26 cellular contexts compared by ENCODE assay signal in the genomic region with DNA sequence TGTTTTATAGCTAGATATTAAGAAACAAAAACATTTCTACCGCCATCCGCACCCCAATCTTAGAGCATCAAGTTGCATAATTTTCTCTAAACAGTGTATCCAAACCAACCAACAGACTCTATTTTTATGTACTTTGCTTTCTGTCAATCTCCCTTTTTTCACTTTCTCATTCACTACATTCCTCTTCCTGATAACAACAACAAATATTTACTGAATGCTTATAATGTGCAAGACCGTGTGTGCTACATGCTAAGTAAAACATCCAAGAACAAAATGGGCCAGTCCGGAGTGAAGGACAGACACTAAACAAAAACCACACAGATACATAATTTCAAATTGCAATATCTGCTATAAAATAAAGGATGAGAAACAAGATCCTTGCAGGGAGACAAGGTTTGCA. TPM values are rescaled to one million over a fixed set of nuclear protein-coding genes. Genes with fewer than 3 reads are reported as not detected.
"Had no signal": no experiment of that assay in that cellular context is flagged by ENCODE, and none has a peak within 500 bp of the region (broad histone marks: within the 10 kb centered on the region; RNA-seq: fewer than 3 reads in every experiment).

No MANE protein-coding gene starts in this region.

- DNase-seq: activated CD4-positive, alpha-beta T cell treated with anti-CD3 and anti-CD28 coated beads, Interleukin-2, amount 50 U/mL, for 1 hour; activated CD4-positive, CD25-positive, alpha-beta regulatory T cell treated with anti-CD3 and anti-CD28 coated beads, Interleukin-2, amount 50 U/mL, for 72 hours; activated CD8-positive, alpha-beta T cell treated with anti-CD3 and anti-CD28 coated beads, Interleukin-2, amount 10 ng/mL, durations not matched to agents 7 days and 5 days; activated naive CD4-positive, alpha-beta T cell; activated T-cell treated with anti-CD3 and anti-CD28 coated beads, Interleukin-2, amount 50 U/mL, for 24 hours; adrenal gland; heart left ventricle; islet precursor cell; naive thymus-derived CD4-positive, alpha-beta T cell; stimulated activated CD4-positive, alpha-beta T cell treated with anti-CD3 and anti-CD28 coated beads, Interleukin-2, amount 100 ng/mL, for 24 hours; stimulated activated naive CD8-positive, alpha-beta T cell treated with anti-CD3 and anti-CD28 coated beads, Interleukin-15, amount 100 ng/mL, for 72 hours; T-helper 1 cell; tibial artery; uterus; WERI-Rb-1 had no signal

- H3K4me3 Mint-ChIP-seq: activated CD8-positive, alpha-beta T cell treated with anti-CD3 and anti-CD28 coated beads, Interleukin-2, amount 10 ng/mL, durations not matched to agents 7 days and 5 days; activated naive CD8-positive, alpha-beta T cell; activated T-cell treated with anti-CD3 and anti-CD28 coated beads, Interleukin-2, amount 50 U/mL, for 24 hours; central memory CD8-positive, alpha-beta T cell; naive thymus-derived CD4-positive, alpha-beta T cell; neural progenitor cell; stimulated activated effector memory CD8-positive, alpha-beta T cell treated with anti-CD3 and anti-CD28 coated beads, Interleukin-12 subunit alpha, Interleukin-12 subunit beta, amount 100 ng/mL, for 72 hours; stimulated activated naive CD8-positive, alpha-beta T cell treated with anti-CD3 and anti-CD28 coated beads, Interleukin-15, amount 100 ng/mL, for 72 hours had no signal

- H3K4me3 ChIP-seq: adrenal gland, ascending aorta, coronary artery, heart left ventricle, lung, neural progenitor cell, prostate gland, right atrium auricular region, tibial artery, uterus had no signal

- H3K27me3 ChIP-seq: adrenal gland, ascending aorta, heart left ventricle, right atrium auricular region, tibial artery, uterus had no signal

- H3K4me2 ChIP-seq: neural progenitor cell had no signal

- H3K27me3 Mint-ChIP-seq: activated naive CD8-positive, alpha-beta T cell; activated T-cell treated with anti-CD3 and anti-CD28 coated beads, Interleukin-2, amount 50 U/mL, for 24 hours; central memory CD8-positive, alpha-beta T cell; naive thymus-derived CD4-positive, alpha-beta T cell; stimulated activated naive CD8-positive, alpha-beta T cell treated with anti-CD3 and anti-CD28 coated beads, Interleukin-15, amount 100 ng/mL, for 72 hours had no signal

- H3K36me3 ChIP-seq: adrenal gland, ascending aorta, heart left ventricle, neural progenitor cell, prostate gland, right atrium auricular region, tibial artery, uterus, WERI-Rb-1 had no signal

- ATAC-seq: activated CD8-positive, alpha-beta T cell treated with anti-CD3 and anti-CD28 coated beads, Interleukin-2, amount 10 ng/mL, durations not matched to agents 7 days and 5 days; heart left ventricle; naive thymus-derived CD4-positive, alpha-beta T cell; stimulated activated effector memory CD8-positive, alpha-beta T cell treated with anti-CD3 and anti-CD28 coated beads, Interleukin-12 subunit alpha, Interleukin-12 subunit beta, amount 100 ng/mL, for 72 hours; stimulated activated naive CD8-positive, alpha-beta T cell treated with anti-CD3 and anti-CD28 coated beads, Interleukin-15, amount 100 ng/mL, for 72 hours had no signal

- H2AFZ ChIP-seq: neural progenitor cell had no signal

- H3K4me1 ChIP-seq: adrenal gland, ascending aorta, prostate gland, right atrium auricular region, uterus had no signal

- H3K4me1 Mint-ChIP-seq: central memory CD8-positive, alpha-beta T cell; naive thymus-derived CD4-positive, alpha-beta T cell; stimulated activated effector memory CD8-positive, alpha-beta T cell treated with anti-CD3 and anti-CD28 coated beads, Interleukin-12 subunit alpha, Interleukin-12 subunit beta, amount 100 ng/mL, for 72 hours; stimulated activated naive CD8-positive, alpha-beta T cell treated with anti-CD3 and anti-CD28 coated beads, Interleukin-15, amount 100 ng/mL, for 72 hours had no signal

- H3K27ac ChIP-seq: adrenal gland, ascending aorta, coronary artery, epithelial cell of prostate, heart left ventricle, neural progenitor cell, prostate gland, right atrium auricular region, tibial artery, uterus, WERI-Rb-1 had no signal

- H3K9ac ChIP-seq: neural progenitor cell had no signal

- H3K9me3 ChIP-seq: adrenal gland, ascending aorta, heart left ventricle, prostate gland, right atrium auricular region, tibial artery, uterus had no signal

- H3K36me3 Mint-ChIP-seq: activated naive CD8-positive, alpha-beta T cell; naive thymus-derived CD4-positive, alpha-beta T cell; stimulated activated effector memory CD8-positive, alpha-beta T cell treated with anti-CD3 and anti-CD28 coated beads, Interleukin-12 subunit alpha, Interleukin-12 subunit beta, amount 100 ng/mL, for 72 hours had no signal

- H3K27ac Mint-ChIP-seq: activated CD8-positive, alpha-beta T cell treated with anti-CD3 and anti-CD28 coated beads, Interleukin-2, amount 10 ng/mL, durations not matched to agents 7 days and 5 days; activated naive CD8-positive, alpha-beta T cell; activated T-cell treated with anti-CD3 and anti-CD28 coated beads, Interleukin-2, amount 50 U/mL, for 24 hours; activated T-helper 2 cell treated with anti-CD3 and anti-CD28 coated beads, Interferon-gamma antibody, Interleukin-2, Interleukin-4, amounts not matched to agents 10 μg/mL and 5 μg/mL and 100 μg/mL, durations not matched to agents 14 hours and 24 hours and 36 hours; naive thymus-derived CD4-positive, alpha-beta T cell; neural progenitor cell; stimulated activated effector memory CD8-positive, alpha-beta T cell treated with anti-CD3 and anti-CD28 coated beads, Interleukin-12 subunit alpha, Interleukin-12 subunit beta, amount 100 ng/mL, for 72 hours; stimulated activated naive CD8-positive, alpha-beta T cell treated with anti-CD3 and anti-CD28 coated beads, Interleukin-15, amount 100 ng/mL, for 72 hours had no signal

RNA-seq across cellular contexts. Expression of gene SOX6, which starts 38.6 kb away (rescaled TPM):
- total RNA-seq: activated CD8-positive, alpha-beta T cell treated with anti-CD3 and anti-CD28 coated beads, Interleukin-2, amount 10 ng/mL, durations not matched to agents 7 days and 5 days had no signal
- polyA plus RNA-seq: naive thymus-derived CD4-positive, alpha-beta T cell had no signal
